ENCODE assay signal across 8 cellular contexts in genomic region chr6:136822379-136823127, GRCh38. TPM values are rescaled to one million over a fixed set of nuclear protein-coding genes. Genes with fewer than 3 reads are reported as not detected.
DNase-seq lines count a peak whose midpoint lies in the region; TF ChIP-seq lines count a peak whose summit lies in the region.

Gene PEX7, plus strand, starts transcription at chr6:136822592. Its CDS starts 74 bp downstream, at chr6:136822666.

- peak; percentile 91 for DNase-seq in GM10248 (ENCODE audit: extremely low spot score)
- DNase-seq in HFFc6 = peak; percentile 88
- peak; percentile 88 for DNase-seq in MV-4-11 (lab: John Stamatoyannopoulos, UW)
- DNase-seq in SK-N-DZ (ENCODE audit: low spot score) = peak; percentile 90
- peak; percentile 63 for DNase-seq in glomerular endothelial cell (ENCODE audit: extremely low read depth, low read depth, low spot score)
- DNase-seq in nucleus accumbens (lab: John Stamatoyannopoulos, UW) = peak; percentile 9 to 95 (median 87)
- DNase-seq in suprapubic skin (ENCODE audit: low spot score in 2 of 2) = peak; percentile 94 to 96

- POLR2A ChIA-PET in GM10248 (lab: Yijun Ruan, JAX) = interaction anchor here (0.6 kb wide), 1 partner anchor 375 kb away, joined by 3 read pairs; no protein-coding TSS in a partner anchor

- TF ChIP-seq EP300 in suprapubic skin (IDR thresholded peaks at IDR 0.05) = no peak

- CTCF ChIA-PET in GM10248 (lab: Yijun Ruan, JAX) = interaction anchor here (0.9 to 2.7 kb wide), 15 partner anchors 9 to 226 kb away, joined by 3 to 17 read pairs (median 4); partner anchors contain the start of gene MAP3K5

- TF ChIP-seq CTCF in GM10248 (IDR thresholded peaks at IDR 0.05; ENCODE audit: control extremely low read depth, extremely low read depth, low read depth, missing control alignments) (peak; percentile 79), HFFc6 (IDR thresholded peaks at IDR 0.05) (peak; percentile 77), suprapubic skin (IDR thresholded peaks at IDR 0.05) (peak; percentile 26 to 72)

- no peaks in the 10 kb centered on the region for H3K9me3 Mint-ChIP-seq in HFFc6
- no peaks in the 10 kb centered on the region for H3K9me3 Mint-ChIP-seq in activated naive CD4-positive, alpha-beta T cell treated with anti-CD3 and anti-CD28 coated beads, Interleukin-2, amount 50 U/mL, for 24 hours

- H3K9me3 ChIP-seq in suprapubic skin = no peaks in the 10 kb centered on the region

- H3K4me1 ChIP-seq in suprapubic skin = peaks cover 12% of the 10 kb centered on the region

- peak in 1 of 2 donors; percentile 31 for TF ChIP-seq POLR2A in suprapubic skin (IDR thresholded peaks at IDR 0.05)

- H3K27me3 ChIP-seq in suprapubic skin = no peaks in the 10 kb centered on the region

- H3K4me3 Mint-ChIP-seq in HFFc6 = peak within 1 kb of the TSS; percentile 96
- peak within 1 kb of the TSS; percentile 98 for H3K4me3 Mint-ChIP-seq in activated naive CD4-positive, alpha-beta T cell treated with anti-CD3 and anti-CD28 coated beads, Interleukin-2, amount 50 U/mL, for 24 hours

- H3K27me3 Mint-ChIP-seq in HFFc6 (ENCODE audit: insufficient read depth) = no peaks in the 10 kb centered on the region; the same call in 1 of the 2 replicates
- no peaks in the 10 kb centered on the region for H3K27me3 Mint-ChIP-seq in activated naive CD4-positive, alpha-beta T cell treated with anti-CD3 and anti-CD28 coated beads, Interleukin-2, amount 50 U/mL, for 24 hours

- peak within 1 kb of the TSS; percentile 95 for H3K27ac Mint-ChIP-seq in HFFc6
- H3K27ac Mint-ChIP-seq in activated naive CD4-positive, alpha-beta T cell treated with anti-CD3 and anti-CD28 coated beads, Interleukin-2, amount 50 U/mL, for 24 hours = peak within 1 kb of the TSS; percentile 94

- H3K4me3 ChIP-seq in suprapubic skin = peak within 1 kb of the TSS; percentile 70

- peak within 1 kb of the TSS; percentile 87 for H3K27ac ChIP-seq in suprapubic skin

- 0% methylated on average over 32 of the region's 78 CpGs for WGBS in suprapubic skin

- H3K36me3 Mint-ChIP-seq in HFFc6 (ENCODE audit: low read depth) = peaks cover 7% of the 10 kb centered on the region; the same call in 1 of the 2 replicates
- H3K36me3 Mint-ChIP-seq in activated naive CD4-positive, alpha-beta T cell treated with anti-CD3 and anti-CD28 coated beads, Interleukin-2, amount 50 U/mL, for 24 hours = peaks cover 11% of the 10 kb centered on the region

- peaks cover 10% of the 10 kb centered on the region for H3K36me3 ChIP-seq in suprapubic skin

- H3K4me1 Mint-ChIP-seq in HFFc6 (ENCODE audit: low read depth) = peaks cover 13% of the 10 kb centered on the region
- peaks cover 30% of the 10 kb centered on the region for H3K4me1 Mint-ChIP-seq in activated naive CD4-positive, alpha-beta T cell treated with anti-CD3 and anti-CD28 coated beads, Interleukin-2, amount 50 U/mL, for 24 hours

RNA-seq across cellular contexts. Expression of gene PEX7, which starts in this region (rescaled TPM):
- total RNA-seq in HFFc6 (2021; fragmentation: NEBNext Ultra II Directional; extraction: Animal tissue kit (Norgen Biotek cat#: 25700)) = 1 to 10 TPM; 6.4 to 7.6 (median 7.3) TPM
- 20.7 and 22.9 TPM in 2 replicates for polyA plus RNA-seq in SK-N-DZ (2014; cell fraction: cytosol; rRNA removed)
- polyA plus RNA-seq in SK-N-DZ (2014; cell fraction: nucleus; rRNA removed) = 9.9 and 15.8 TPM in 2 replicates
- total RNA-seq in glomerular endothelial cell (5.7 and 7.4 TPM in 2 replicates), suprapubic skin (10 to 100 TPM in 2 of 4 donors, 1 to 10 TPM in 2; 4.3 to 21.2 (median 12.4) TPM)

Comparison
In these comparisons a context has a peak if more than half of its experiments do, and no peak if none do; other contexts are left out.
1. Peak in every context shown above with its lines: DNase-seq, H3K4me3 ChIP-seq and H3K27ac ChIP-seq.